13 cellular contexts compared by ENCODE assay signal in genomic region chr4:150224896-150225591, GRCh38.
A peak's percentile ranks its signal among the peaks of the same experiment; 100 is the strongest.
DNase-seq lines count a peak whose midpoint lies in the region; ATAC-seq and TF ChIP-seq lines count a peak whose summit lies in the region.
"Had no signal": no experiment of that assay in that cellular context is flagged by ENCODE, and none has a peak within 500 bp of the region (broad histone marks: within the 10 kb centered on the region; RNA-seq: fewer than 3 reads in every experiment).

No MANE protein-coding gene starts in this region.

- H3K4me1 Mint-ChIP-seq in endodermal cell, result peaks cover 16% of the 10 kb centered on the region
- H3K4me1 Mint-ChIP-seq: memory B cell, T-cell had no signal

- TF ChIP-seq CTCF in endodermal cell (conservative IDR thresholded peaks at IDR 0.05), result no peak
- no peak for TF ChIP-seq CTCF in upper lobe of right lung (IDR thresholded peaks at IDR 0.05)

- H3K27ac Mint-ChIP-seq in endodermal cell, result no peak overlapping the region
- H3K27ac Mint-ChIP-seq: memory B cell, T-cell had no signal

- no peaks in the 10 kb centered on the region for H3K27me3 Mint-ChIP-seq in endodermal cell (ENCODE audit: insufficient read depth)

- peak; percentile 99 for DNase-seq in EH (ENCODE audit: low read depth)
- peak; percentile 68 for DNase-seq in NCI-H226
- DNase-seq in endodermal cell, result peak; percentile 78
- no peak for DNase-seq in activated CD8-positive, alpha-beta memory T cell treated with anti-CD3 and anti-CD28 coated beads, Interleukin-2, amount 50 U/mL, for 4 hours
- DNase-seq in activated CD4-positive, alpha-beta T cell treated with anti-CD3 and anti-CD28 coated beads, Interleukin-2, amount 50 U/mL, for 1 hour, result no peak
- no peak for DNase-seq in upper lobe of right lung
- DNase-seq: adrenal gland; NCI-H524 treated with DMSO at 0.1 percent for 48 hours; stimulated activated CD8-positive, alpha-beta memory T cell treated with anti-CD3 and anti-CD28 coated beads, Interleukin-4, amount 100 ng/mL, for 48 hours; T-cell had no signal

- H3K36me3 Mint-ChIP-seq in endodermal cell (ENCODE audit: low read depth), result no peaks in the 10 kb centered on the region
- H3K36me3 Mint-ChIP-seq: memory B cell, T-cell had no signal

- H3K4me3 ChIP-seq in endodermal cell (ENCODE audit: low read length) (no peak overlapping the region), muscle layer of duodenum (ENCODE audit: low read depth in 1 of 2, low read length in 2 of 2) (no peak overlapping the region), upper lobe of right lung (no peak overlapping the region)
- H3K4me3 ChIP-seq: adrenal gland had no signal

- H3K9me3 Mint-ChIP-seq in endodermal cell, result no peaks in the 10 kb centered on the region
- H3K9me3 Mint-ChIP-seq: memory B cell, T-cell had no signal

- H3K27me3 ChIP-seq in endodermal cell (ENCODE audit: control insufficient read depth, insufficient read depth, low read length, poor library complexity, severe bottlenecking) (no peaks in the 10 kb centered on the region), muscle layer of duodenum (ENCODE audit: low read depth, low read length) (no peaks in the 10 kb centered on the region), upper lobe of right lung (no peaks in the 10 kb centered on the region)
- H3K27me3 ChIP-seq: adrenal gland had no signal

- peaks cover 5% of the 10 kb centered on the region for H3K4me1 ChIP-seq in endodermal cell (ENCODE audit: control insufficient read depth, insufficient read depth, low read length)
- H3K4me1 ChIP-seq in muscle layer of duodenum (ENCODE audit: control insufficient read depth in 1 of 2, insufficient read depth in 2 of 2, low read length in 2 of 2), result peaks cover 0 to 11% of the 10 kb centered on the region in 2 donors
- no peaks in the 10 kb centered on the region for H3K4me1 ChIP-seq in upper lobe of right lung

- H3K9me3 ChIP-seq in endodermal cell (ENCODE audit: control insufficient read depth, low read length) (no peaks in the 10 kb centered on the region), muscle layer of duodenum (ENCODE audit: control insufficient read depth in 1 of 2, low read length in 2 of 2) (no peaks in the 10 kb centered on the region), upper lobe of right lung (no peaks in the 10 kb centered on the region)
- H3K9me3 ChIP-seq: adrenal gland had no signal

- H3K36me3 ChIP-seq in endodermal cell (ENCODE audit: control insufficient read depth, insufficient read depth, low read length), result no peaks in the 10 kb centered on the region
- H3K36me3 ChIP-seq in muscle layer of duodenum (ENCODE audit: control insufficient read depth in 1 of 2, insufficient read depth in 2 of 2, low read length in 2 of 2), result no peaks in the 10 kb centered on the region
- H3K36me3 ChIP-seq in upper lobe of right lung, result no peaks in the 10 kb centered on the region
- H3K36me3 ChIP-seq: adrenal gland had no signal

- H3K27ac ChIP-seq in endodermal cell (ENCODE audit: low read depth, low read length), result no peak overlapping the region
- H3K27ac ChIP-seq in muscle layer of duodenum (ENCODE audit: low read length), result peak overlapping the region; percentile 80
- no peak overlapping the region for H3K27ac ChIP-seq in upper lobe of right lung

- no peak for ATAC-seq in GM18517 (IDR thresholded peaks at IDR 0.05; ENCODE audit: unreplicated experiment)
- ATAC-seq in upper lobe of right lung, result no peak
- ATAC-seq: T-cell had no signal

- H3K9ac ChIP-seq in endodermal cell (ENCODE audit: extremely low read depth, low read length, poor library complexity, severe bottlenecking), result no peak overlapping the region

- intact Hi-C loops in upper lobe of right lung (cut with DNase I), result no loop called here

- 93 to 100% methylated on average over 3 to 6 of the region's 6 CpGs for WGBS in endodermal cell (ENCODE audit: insufficient coverage in 1 of 2, insufficient read length in 1 of 2), 2 experiments

- H3K4me3 Mint-ChIP-seq in endodermal cell, result no peak overlapping the region
- H3K4me3 Mint-ChIP-seq: memory B cell, T-cell had no signal

Comparison
In these comparisons a context has a peak if more than half of its experiments do, and no peak if none do; other contexts are left out.
1. DNase-seq: peak in EH (single experiment), NCI-H226 (single experiment) and endodermal cell (single experiment); none in activated CD8-positive, alpha-beta memory T cell treated with anti-CD3 and anti-CD28 coated beads, Interleukin-2, amount 50 U/mL, for 4 hours (single experiment), activated CD4-positive, alpha-beta T cell treated with anti-CD3 and anti-CD28 coated beads, Interleukin-2, amount 50 U/mL, for 1 hour (single experiment) and upper lobe of right lung (single experiment).